Comparison of ENCODE assay signal across 11 cellular contexts in genomic region chr17:78355045-78355641, GRCh38. TPM values are rescaled to one million over a fixed set of nuclear protein-coding genes. Genes with fewer than 3 reads are reported as not detected.
DNase-seq lines count a peak whose midpoint lies in the region; ATAC-seq and TF ChIP-seq lines count a peak whose summit lies in the region.
"Had no signal": no experiment of that assay in that cellular context is flagged by ENCODE, and none has a peak within 500 bp of the region (broad histone marks: within the 10 kb centered on the region; RNA-seq: fewer than 3 reads in every experiment).

No MANE protein-coding gene starts in this region.

- H3K27me3 Mint-ChIP-seq in MCF 10A (ENCODE audit: insufficient read depth, unreplicated experiment): no peaks in the 10 kb centered on the region

- no peak overlapping the region for H3K27ac ChIP-seq in mammary epithelial cell (ENCODE audit: insufficient read depth, low read depth, low read length)
- peak overlapping the region; percentile 58 for H3K27ac ChIP-seq in muscle layer of duodenum (ENCODE audit: low read length)
- H3K27ac ChIP-seq in upper lobe of left lung: peak overlapping the region; percentile 98 to 100 (median 98)
- H3K27ac ChIP-seq: testis had no signal

- ATAC-seq in upper lobe of left lung (ENCODE audit: low FRiP score in 2 of 2) (no peak), GM21423 (IDR thresholded peaks at IDR 0.05; ENCODE audit: unreplicated experiment) (no peak), HG03135 (IDR thresholded peaks at IDR 0.05; ENCODE audit: unreplicated experiment) (no peak), HG02588 (IDR thresholded peaks at IDR 0.05; ENCODE audit: unreplicated experiment) (no peak)

- dilution Hi-C loops in mammary epithelial cell (cut with HindIII; ENCODE audit: low sequenced_read_pairs): loop anchor here (5.0 kb wide), 1 partner anchor 63 kb away; no protein-coding TSS in a partner anchor

- H3K4me1 Mint-ChIP-seq in MCF 10A (ENCODE audit: insufficient read depth, unreplicated experiment): peaks cover 34% of the 10 kb centered on the region

- H3K9ac ChIP-seq in mammary epithelial cell (ENCODE audit: insufficient read depth, low read length) (no peak overlapping the region), adipocyte (ENCODE audit: low read length) (peak overlapping the region; percentile 79)

- peak overlapping the region; percentile 38 for H3K4me3 Mint-ChIP-seq in MCF 10A (ENCODE audit: unreplicated experiment)

- CTCF ChIA-PET in MCF 10A (lab: Yijun Ruan, JAX) (no interaction called here), mammary epithelial cell (lab: Charles Lee; ENCODE audit: low non-redundant PET) (interaction anchor here (0.7 kb wide), 1 partner anchor 104 kb away, joined by 7 read pairs; no protein-coding TSS in a partner anchor)

- in situ Hi-C loops in mammary epithelial cell (cut with MboI; ENCODE audit: low sequenced_read_pairs in 2 of 2): loop anchor here in 1 of 2 donors (5.0 kb wide), 1 partner anchor 63 kb away; no protein-coding TSS in a partner anchor

- H3K4me1 ChIP-seq in mammary epithelial cell (ENCODE audit: insufficient read depth, low read length) (peaks cover 52% of the 10 kb centered on the region), adipocyte (ENCODE audit: control insufficient read depth, insufficient read depth, low read length) (peaks cover 63% of the 10 kb centered on the region), muscle layer of duodenum (ENCODE audit: control insufficient read depth in 1 of 2, insufficient read depth in 2 of 2, low read length in 2 of 2) (peaks cover 30 to 53% of the 10 kb centered on the region in 2 donors), upper lobe of left lung (peaks cover 76 to 91% (median 83%) of the 10 kb centered on the region in 4 donors)

- TF ChIP-seq EP300 in upper lobe of left lung (IDR thresholded peaks at IDR 0.05): no peak

- H4K20me1 ChIP-seq in mammary epithelial cell (ENCODE audit: insufficient read depth, low read length): peaks cover 4% of the 10 kb centered on the region

- no TSS peak for BruUV-seq in MCF 10A (replicated peaks; lab: Mats Ljungman, UMichigan)
- BruUV-seq in mammary epithelial cell (replicated peaks; lab: Mats Ljungman, UMichigan): no TSS peak

- H3K4me3 ChIP-seq in mammary epithelial cell (replicated peaks in 1 of 3; ENCODE audit: insufficient read depth in 1 of 3, low read depth in 2 of 3, low read length in 3 of 3) (no peak overlapping the region), adipocyte (ENCODE audit: low read length) (no peak overlapping the region), muscle layer of duodenum (ENCODE audit: low read depth in 1 of 2, low read length in 2 of 2) (no peak overlapping the region), upper lobe of left lung (peak overlapping the region in 1 of 4 donors; percentile 99)
- H3K4me3 ChIP-seq: testis had no signal

- no peak overlapping the region for H3K27ac Mint-ChIP-seq in MCF 10A (ENCODE audit: low read depth, unreplicated experiment)

- H3K36me3 ChIP-seq in mammary epithelial cell (ENCODE audit: insufficient read depth, low read length) (no peaks in the 10 kb centered on the region), adipocyte (ENCODE audit: control insufficient read depth, insufficient read depth, low read length, severe bottlenecking) (peaks cover 29% of the 10 kb centered on the region), muscle layer of duodenum (ENCODE audit: control insufficient read depth in 1 of 2, insufficient read depth in 2 of 2, low read length in 2 of 2) (peaks cover 14 to 29% of the 10 kb centered on the region in 2 donors), upper lobe of left lung (peaks cover 0 to 49% (median 24%) of the 10 kb centered on the region in 4 donors)
- H3K36me3 ChIP-seq: BE2C had no signal

- DNase-seq in MCF 10A (ENCODE audit: unreplicated experiment) (no peak), mammary epithelial cell (no peak), adipocyte (ENCODE audit: low read depth) (no peak), upper lobe of left lung (no peak)
- DNase-seq: BE2C, NCI-H526 treated with DMSO at 0.1 percent for 48 hours, testis had no signal

- 87% methylated on average over 9 of the region's 9 CpGs for WGBS in mammary epithelial cell (ENCODE audit: low coverage, missing lambda C conversion rate)
- WGBS in upper lobe of left lung, 2 donors: 73 to 74% methylated on average over 9 of the region's 9 CpGs

- H3K9me3 ChIP-seq in mammary epithelial cell (replicated peaks; ENCODE audit: insufficient read depth, low read length) (no peaks in the 10 kb centered on the region), adipocyte (ENCODE audit: control insufficient read depth, low read length) (no peaks in the 10 kb centered on the region), muscle layer of duodenum (ENCODE audit: control insufficient read depth in 1 of 2, low read length in 2 of 2) (no peaks in the 10 kb centered on the region), upper lobe of left lung (no peaks in the 10 kb centered on the region)
- H3K9me3 ChIP-seq: BE2C, testis had no signal

- peaks cover 22% of the 10 kb centered on the region for H3K36me3 Mint-ChIP-seq in MCF 10A (ENCODE audit: insufficient read depth, unreplicated experiment)

- intact Hi-C loops in MCF 10A (cut with micrococcal nuclease): no loop called here
- intact Hi-C loops in mammary epithelial cell (cut with micrococcal nuclease): no loop called here

- H3K9me3 Mint-ChIP-seq in MCF 10A (ENCODE audit: unreplicated experiment): no peaks in the 10 kb centered on the region

- H3K27me3 ChIP-seq in mammary epithelial cell (ENCODE audit: insufficient read depth, low read length) (no peaks in the 10 kb centered on the region), adipocyte (replicated peaks; ENCODE audit: control insufficient read depth, insufficient read depth, low read length) (no peaks in the 10 kb centered on the region), muscle layer of duodenum (ENCODE audit: low read depth, low read length) (no peaks in the 10 kb centered on the region), upper lobe of left lung (no peaks in the 10 kb centered on the region)
- H3K27me3 ChIP-seq: testis had no signal

- TF ChIP-seq CTCF in MCF 10A (IDR thresholded peaks at IDR 0.05; ENCODE audit: unreplicated experiment) (no peak), mammary epithelial cell (conservative IDR thresholded peaks at IDR 0.05 in 1 of 2, IDR thresholded peaks at IDR 0.05 in 1 of 2; ENCODE audit: extremely low read depth in 1 of 2, insufficient read depth in 1 of 2, low read depth in 1 of 2, low read length in 2 of 2) (no peak), upper lobe of left lung (IDR thresholded peaks at IDR 0.05) (no peak)

- H2AFZ ChIP-seq in mammary epithelial cell (ENCODE audit: low read depth, low read length): no peak overlapping the region

- TF ChIP-seq POLR2A in upper lobe of left lung (IDR thresholded peaks at IDR 0.05): no peak

- POLR2A ChIA-PET in MCF 10A (lab: Yijun Ruan, JAX): interaction anchor here (0.6 to 1.1 kb wide), 4 partner anchors 23 to 57 kb away, joined by 3 to 4 read pairs (median 3); partner anchors contain the start of gene PGS1

- peaks cover 28% of the 10 kb centered on the region for H3K79me2 ChIP-seq in mammary epithelial cell (ENCODE audit: insufficient read depth, low read length)

- no peak overlapping the region for H3K4me2 ChIP-seq in mammary epithelial cell (ENCODE audit: insufficient read depth, low read depth, low read length)

RNA-seq across cellular contexts. Expression of gene SOCS3, which starts 4.7 kb away (rescaled TPM):
- 2.5 and 4.8 TPM in 2 replicates for total RNA-seq in MCF 10A (2022)
- total RNA-seq in mammary epithelial cell: 10 to 100 TPM in 1 of 2 donors, 1 to 10 TPM in 1; 4.3 to 24.7 TPM
- polyA plus RNA-seq in mammary epithelial cell: 3.5 TPM
- polyA minus RNA-seq in mammary epithelial cell: 1.8 TPM
- total RNA-seq in upper lobe of left lung: 100 to 1,000 TPM in 3 of 6 donors, 10 to 100 TPM in 3; 67.1 to 173 (median 114) TPM

RNA-seq across cellular contexts. Expression of gene PGS1, which starts 23.3 kb away (rescaled TPM):
- total RNA-seq in MCF 10A (2022) (25.7 and 31.8 TPM in 2 replicates), mammary epithelial cell (10 to 100 TPM; 29.1 to 31.5 TPM), upper lobe of left lung (100 to 1,000 TPM in 2 of 6 donors, 10 to 100 TPM in 4; 79.2 to 348 (median 92.3) TPM)
- polyA plus RNA-seq in mammary epithelial cell: 19.8 TPM
- 29.9 TPM for polyA minus RNA-seq in mammary epithelial cell
